31 cellular contexts compared by ENCODE assay signal in the genomic region with DNA sequence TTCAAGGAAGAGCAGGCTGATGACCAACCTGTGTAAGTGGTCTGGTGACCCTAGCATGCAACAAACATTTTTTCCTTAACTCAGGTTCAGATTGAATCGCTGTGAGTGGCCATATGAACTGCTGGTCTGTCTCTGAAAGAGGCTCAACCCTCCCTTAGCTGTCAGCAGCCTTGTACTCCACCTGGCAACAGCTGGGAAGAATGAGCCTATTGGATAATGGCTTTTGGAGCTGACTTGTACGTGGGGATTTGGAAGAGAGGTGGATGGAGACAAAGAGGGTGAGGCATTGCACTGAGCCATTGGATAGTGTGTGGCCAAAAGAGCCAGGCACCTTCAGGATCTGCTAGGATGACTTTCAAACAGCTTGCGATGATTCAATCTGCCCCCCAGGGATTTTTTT. TPM values are rescaled to one million over a fixed set of nuclear protein-coding genes. Genes with fewer than 3 reads are reported as not detected.
"Had no signal": no experiment of that assay in that cellular context is flagged by ENCODE, and none has a peak within 500 bp of the region (broad histone marks: within the 10 kb centered on the region; RNA-seq: fewer than 3 reads in every experiment).

No MANE protein-coding gene starts in this region.

- ATAC-seq: activated CD8-positive, alpha-beta T cell treated with anti-CD3 and anti-CD28 coated beads for 36 hours; body of pancreas; PC-3 had no signal

- H3K4me1 Mint-ChIP-seq: activated CD4-positive, alpha-beta T cell treated with anti-CD3 and anti-CD28 coated beads, Interleukin-2, amount 10 ng/mL, durations not matched to agents 24 days and 14 days; activated naive CD4-positive, alpha-beta T cell treated with anti-CD3 and anti-CD28 coated beads, Interleukin-2, amount 50 U/mL, for 24 hours had no signal

- H3K9me3 ChIP-seq: adrenal gland, body of pancreas, breast epithelium, Peyer's patch had no signal

- H3K27me3 ChIP-seq: body of pancreas, Peyer's patch had no signal

- H3K4me3 Mint-ChIP-seq: activated CD4-positive, alpha-beta T cell treated with anti-CD3 and anti-CD28 coated beads, Interleukin-2, amount 10 ng/mL, durations not matched to agents 24 days and 14 days; activated CD8-positive, alpha-beta T cell treated with anti-CD3 and anti-CD28 coated beads for 36 hours; activated naive CD4-positive, alpha-beta T cell treated with anti-CD3 and anti-CD28 coated beads, Interleukin-2, amount 50 U/mL, for 24 hours; activated T-cell treated with anti-CD3 and anti-CD28 coated beads, Interleukin-2, amount 50 U/mL, for 24 hours; T-helper 1 cell treated with Interleukin-12 subunit alpha and Interleukin-12 subunit beta and Interleukin-4 antibody, amounts not matched to agents 30 μg/mL and 1 μg/mL, for 36 hours; T-helper 2 cell treated with Interferon-gamma antibody and Interleukin-4, amounts not matched to agents 5 μg/mL and 100 μg/mL, for 36 hours had no signal

- H3K4me1 ChIP-seq: adrenal gland, body of pancreas, breast epithelium, Peyer's patch had no signal

- H3K36me3 ChIP-seq: adrenal gland, breast epithelium, Peyer's patch had no signal

- H3K27ac ChIP-seq: adrenal gland, body of pancreas, breast epithelium, Peyer's patch had no signal

- H3K36me3 Mint-ChIP-seq: activated naive CD4-positive, alpha-beta T cell treated with anti-CD3 and anti-CD28 coated beads, Interleukin-2, amount 50 U/mL, for 24 hours had no signal

- H3K9me3 Mint-ChIP-seq: activated CD4-positive, alpha-beta T cell treated with anti-CD3 and anti-CD28 coated beads, Interleukin-2, amount 10 ng/mL, durations not matched to agents 24 days and 14 days; activated CD8-positive, alpha-beta T cell treated with anti-CD3 and anti-CD28 coated beads for 36 hours; activated naive CD4-positive, alpha-beta T cell treated with anti-CD3 and anti-CD28 coated beads, Interleukin-2, amount 50 U/mL, for 24 hours; activated T-cell treated with anti-CD3 and anti-CD28 coated beads, Interleukin-2, amount 50 U/mL, for 24 hours; activated T-helper 2 cell treated with anti-CD3 and anti-CD28 coated beads, Interferon-gamma antibody, Interleukin-2, Interleukin-4, amounts not matched to agents 10 μg/mL and 5 μg/mL and 100 μg/mL, durations not matched to agents 14 hours and 24 hours and 36 hours; T-helper 1 cell treated with Interleukin-12 subunit alpha and Interleukin-12 subunit beta and Interleukin-4 antibody, amounts not matched to agents 30 μg/mL and 1 μg/mL, for 36 hours; T-helper 2 cell treated with Interferon-gamma antibody and Interleukin-4, amounts not matched to agents 5 μg/mL and 100 μg/mL, for 36 hours had no signal

- DNase-seq: activated CD4-positive, alpha-beta T cell treated with anti-CD3 and anti-CD28 coated beads, Interleukin-2, amount 10 ng/mL, durations not matched to agents 24 days and 14 days; activated CD4-positive, alpha-beta T cell treated with anti-CD3 and anti-CD28 coated beads, Interleukin-2, amount 50 U/mL, for 4 hours; activated CD8-positive, alpha-beta T cell treated with anti-CD3 and anti-CD28 coated beads for 36 hours; activated gamma-delta T cell; activated naive CD4-positive, alpha-beta T cell treated with Interleukin-2 at 50 U/mL for 16 hours; activated T-cell treated with anti-CD3 and anti-CD28 coated beads, Interleukin-2, amount 50 U/mL, for 24 hours; adrenal gland; body of pancreas; Kasumi-1; KG1; MM.1S; MV-4-11; NCI-H1092; NCI-H1436 treated with DMSO at 0.1 percent for 48 hours; NCI-H1694 treated with DMSO at 0.1 percent for 48 hours; NCI-H2029; NCI-H345; NCI-H524 treated with DMSO at 0.1 percent for 48 hours; PC-3; Peyer's patch; RPMI8226; SHP77 treated with DMSO at 0.1 percent for 48 hours had no signal

- H3K27me3 Mint-ChIP-seq: activated CD4-positive, alpha-beta T cell treated with anti-CD3 and anti-CD28 coated beads, Interleukin-2, amount 10 ng/mL, durations not matched to agents 24 days and 14 days had no signal

- H3K4me3 ChIP-seq: adrenal gland, body of pancreas, breast epithelium, Peyer's patch had no signal

- H3K27ac Mint-ChIP-seq: activated CD4-positive, alpha-beta T cell treated with anti-CD3 and anti-CD28 coated beads, Interleukin-2, amount 10 ng/mL, durations not matched to agents 24 days and 14 days; activated CD8-positive, alpha-beta T cell treated with anti-CD3 and anti-CD28 coated beads for 36 hours; activated naive CD4-positive, alpha-beta T cell treated with anti-CD3 and anti-CD28 coated beads, Interleukin-2, amount 50 U/mL, for 24 hours; activated T-cell treated with anti-CD3 and anti-CD28 coated beads, Interleukin-2, amount 50 U/mL, for 24 hours; activated T-helper 2 cell treated with anti-CD3 and anti-CD28 coated beads, Interferon-gamma antibody, Interleukin-2, Interleukin-4, amounts not matched to agents 10 μg/mL and 5 μg/mL and 100 μg/mL, durations not matched to agents 14 hours and 24 hours and 36 hours; T-helper 1 cell treated with Interleukin-12 subunit alpha and Interleukin-12 subunit beta and Interleukin-4 antibody, amounts not matched to agents 30 μg/mL and 1 μg/mL, for 36 hours; T-helper 2 cell treated with Interferon-gamma antibody and Interleukin-4, amounts not matched to agents 5 μg/mL and 100 μg/mL, for 36 hours had no signal

RNA-seq across cellular contexts. Expression of gene BMP15, which starts 35.7 kb away (rescaled TPM):
- total RNA-seq: activated CD4-positive, alpha-beta T cell treated with anti-CD3 and anti-CD28 coated beads, Interleukin-2, amount 10 ng/mL, durations not matched to agents 24 days and 14 days; activated CD8-positive, alpha-beta memory T cell treated with anti-CD3 and anti-CD28 coated beads for 36 hours; activated CD8-positive, alpha-beta T cell treated with anti-CD3 and anti-CD28 coated beads for 36 hours; activated T-helper 2 cell treated with anti-CD3 and anti-CD28 coated beads, Interferon-gamma antibody, Interleukin-2, Interleukin-4, amounts not matched to agents 10 μg/mL and 5 μg/mL and 100 μg/mL, durations not matched to agents 14 hours and 24 hours and 36 hours; adrenal gland; astrocyte; body of pancreas; breast epithelium; cardiac septum; NCI-H460; PC-3; Peyer's patch had no signal
- polyA plus RNA-seq: adrenal gland had no signal
